26 cellular contexts compared by ENCODE assay signal in genomic region chr1:8115031-8115768, GRCh38.
DNase-seq lines count a peak whose midpoint lies in the region; ATAC-seq and TF ChIP-seq lines count a peak whose summit lies in the region.
"Had no signal": no experiment of that assay in that cellular context is flagged by ENCODE, and none has a peak within 500 bp of the region (broad histone marks: within the 10 kb centered on the region; RNA-seq: fewer than 3 reads in every experiment).

No MANE protein-coding gene starts in this region.

- H3K27ac ChIP-seq in ascending aorta (peak overlapping the region; percentile 95 to 96), thoracic aorta (peak overlapping the region; percentile 94 to 96)
- H3K27ac ChIP-seq: BLaER1 treated with 17β-estradiol and CSF1 and Interleukin-3, amounts not matched to agents 10 nM and 100 nM; RWPE1; WERI-Rb-1 had no signal

- intact Hi-C loops in Caco-2 (cut with micrococcal nuclease; ENCODE audit: unreplicated experiment) = no loop called here
- intact Hi-C loops in ascending aorta (cut with DNase I) = loop anchor here (10.0 kb wide), 1 partner anchor 200 kb away; the partner anchor contains the start of gene SLC45A1

- POLR2A ChIA-PET in Caco-2 (lab: Charles Lee) = interaction anchor here (0.6 kb wide), 1 partner anchor 470 kb away, joined by 4 read pairs; no protein-coding TSS in a partner anchor

- H3K4me3 ChIP-seq in Caco-2 (ENCODE audit: low read depth, low read length) (no peak overlapping the region), ascending aorta (no peak overlapping the region), thoracic aorta (no peak overlapping the region), foreskin fibroblast (ENCODE audit: low read depth in 1 of 2, low read length in 2 of 2) (no peak overlapping the region)
- H3K4me3 ChIP-seq: BLaER1 treated with 17β-estradiol and CSF1 and Interleukin-3, amounts not matched to agents 10 nM and 100 nM; MG63 had no signal

- no peaks in the 10 kb centered on the region for H3K27me3 ChIP-seq in Caco-2 (replicated peaks; ENCODE audit: control insufficient read depth, insufficient read depth, low read length)
- H3K27me3 ChIP-seq in ascending aorta = no peaks in the 10 kb centered on the region
- H3K27me3 ChIP-seq in thoracic aorta (replicated peaks; ENCODE audit: insufficient read depth) = no peaks in the 10 kb centered on the region
- H3K27me3 ChIP-seq: BLaER1 treated with 17β-estradiol and CSF1 and Interleukin-3, amounts not matched to agents 10 nM and 100 nM; MG63 had no signal

- H3K36me3 ChIP-seq in Caco-2 (ENCODE audit: control insufficient read depth, insufficient read depth, low read length) (no peaks in the 10 kb centered on the region), ascending aorta (no peaks in the 10 kb centered on the region), thoracic aorta (no peaks in the 10 kb centered on the region)
- H3K36me3 ChIP-seq: BLaER1 treated with 17β-estradiol and CSF1 and Interleukin-3, amounts not matched to agents 10 nM and 100 nM; MG63; WERI-Rb-1 had no signal

- H3K36me3 Mint-ChIP-seq in Caco-2 (ENCODE audit: insufficient read depth, unreplicated experiment) (no peaks in the 10 kb centered on the region), nephron progenitor cell (ENCODE audit: low read depth) (peaks cover 6% of the 10 kb centered on the region)
- H3K36me3 Mint-ChIP-seq: naive thymus-derived CD4-positive, alpha-beta T cell; stimulated activated effector memory CD8-positive, alpha-beta T cell treated with anti-CD3 and anti-CD28 coated beads, Interleukin-12 subunit alpha, Interleukin-12 subunit beta, amount 100 ng/mL, for 72 hours had no signal

- DNase-seq in Caco-2 (no peak), ascending aorta (ENCODE audit: low spot score in 2 of 2) (peak in 1 of 2 donors; percentile 48), nephron progenitor cell (no peak), thoracic aorta (ENCODE audit: low spot score) (no peak), NCI-H2081 (lab: John Stamatoyannopoulos, UW) (no peak), foreskin fibroblast (no peak), islet precursor cell (no peak)
- DNase-seq: activated CD4-positive, alpha-beta T cell treated with anti-CD3 and anti-CD28 coated beads, Interleukin-2, amount 50 U/mL, for 4 hours; activated CD8-positive, alpha-beta memory T cell treated with anti-CD3 and anti-CD28 coated beads, Interleukin-2, amount 50 U/mL, for 4 hours; Calu3; effector CD8-positive, alpha-beta T cell; glutamatergic neuron; left cardiac atrium; MG63; naive thymus-derived CD4-positive, alpha-beta T cell; NCI-H1436 treated with DMSO at 0.1 percent for 48 hours; NCI-H510A; SK-N-SH; WERI-Rb-1 had no signal

- H3K27me3 Mint-ChIP-seq in Caco-2 (ENCODE audit: insufficient read depth, unreplicated experiment) = no peaks in the 10 kb centered on the region
- peaks cover 4% of the 10 kb centered on the region for H3K27me3 Mint-ChIP-seq in nephron progenitor cell (ENCODE audit: low read depth, poor library complexity)
- H3K27me3 Mint-ChIP-seq: activated T-helper 17 cell treated with anti-CD3 and anti-CD28 coated beads, Interleukin-2, amount 50 U/mL, for 72 hours had no signal

- no peak for ATAC-seq in thoracic aorta (ENCODE audit: insufficient number of reproducible peaks, low FRiP score, low read depth)
- ATAC-seq in GM18909 (IDR thresholded peaks at IDR 0.05; ENCODE audit: poor library complexity, unreplicated experiment) = no peak
- ATAC-seq: activated T-helper 17 cell treated with anti-CD3 and anti-CD28 coated beads, Interleukin-2, amount 50 U/mL, for 72 hours; left cardiac atrium; naive thymus-derived CD4-positive, alpha-beta T cell; stimulated activated effector memory CD8-positive, alpha-beta T cell treated with anti-CD3 and anti-CD28 coated beads, Interleukin-12 subunit alpha, Interleukin-12 subunit beta, amount 100 ng/mL, for 72 hours had no signal

- H3K9me3 Mint-ChIP-seq in Caco-2 (ENCODE audit: unreplicated experiment) (no peaks in the 10 kb centered on the region), nephron progenitor cell (peaks cover 8% of the 10 kb centered on the region)
- H3K9me3 Mint-ChIP-seq: activated T-helper 17 cell treated with anti-CD3 and anti-CD28 coated beads, Interleukin-2, amount 50 U/mL, for 72 hours; naive thymus-derived CD4-positive, alpha-beta T cell; stimulated activated effector memory CD8-positive, alpha-beta T cell treated with anti-CD3 and anti-CD28 coated beads, Interleukin-12 subunit alpha, Interleukin-12 subunit beta, amount 100 ng/mL, for 72 hours; T-helper 2 cell treated with Interferon-gamma antibody and Interleukin-4, amounts not matched to agents 5 μg/mL and 100 μg/mL, for 36 hours had no signal

- H3K4me1 Mint-ChIP-seq in Caco-2 (ENCODE audit: low read depth, unreplicated experiment) (peaks cover 13% of the 10 kb centered on the region), nephron progenitor cell (peaks cover 55% of the 10 kb centered on the region)
- H3K4me1 Mint-ChIP-seq: activated T-helper 17 cell treated with anti-CD3 and anti-CD28 coated beads, Interleukin-2, amount 50 U/mL, for 72 hours had no signal

- H3K4me1 ChIP-seq in Caco-2 (peaks cover 36% of the 10 kb centered on the region), ascending aorta (peaks cover 22 to 51% of the 10 kb centered on the region in 2 donors), thoracic aorta (ENCODE audit: control insufficient read depth in 1 of 2, low read depth in 2 of 2) (peaks cover 40 to 90% of the 10 kb centered on the region in 2 donors)

- CTCF ChIA-PET in Caco-2 (lab: Charles Lee) = interaction anchor here (0.7 kb wide), 1 partner anchor 9 kb away, joined by 3 read pairs; no protein-coding TSS in a partner anchor

- H3K4me3 Mint-ChIP-seq in Caco-2 (ENCODE audit: unreplicated experiment) = no peak overlapping the region
- H3K4me3 Mint-ChIP-seq in nephron progenitor cell = no peak overlapping the region
- H3K4me3 Mint-ChIP-seq: activated naive CD8-positive, alpha-beta T cell; activated T-helper 17 cell treated with anti-CD3 and anti-CD28 coated beads, Interleukin-2, amount 50 U/mL, for 72 hours; naive thymus-derived CD4-positive, alpha-beta T cell; stimulated activated effector memory CD8-positive, alpha-beta T cell treated with anti-CD3 and anti-CD28 coated beads, Interleukin-12 subunit alpha, Interleukin-12 subunit beta, amount 100 ng/mL, for 72 hours; T-helper 2 cell treated with Interferon-gamma antibody and Interleukin-4, amounts not matched to agents 5 μg/mL and 100 μg/mL, for 36 hours had no signal

- TF ChIP-seq CTCF in Caco-2 (IDR thresholded peaks at IDR 0.05; ENCODE audit: insufficient read depth in 1 of 2, low read depth in 1 of 2, low read length in 1 of 2, severe bottlenecking in 1 of 2, unreplicated experiment in 1 of 2) (no peak), ascending aorta (IDR thresholded peaks at IDR 0.05) (no peak), nephron progenitor cell (IDR thresholded peaks at IDR 0.05) (no peak), thoracic aorta (IDR thresholded peaks at IDR 0.05) (no peak), foreskin fibroblast (IDR thresholded peaks at IDR 0.05; ENCODE audit: low read depth, low read length) (no peak)

- BruUV-seq in Caco-2 (replicated peaks; lab: Mats Ljungman, UMichigan) = no TSS peak

- H3K27ac Mint-ChIP-seq in Caco-2 (ENCODE audit: unreplicated experiment) (peak overlapping the region; percentile 86), nephron progenitor cell (peak overlapping the region; percentile 95)
- H3K27ac Mint-ChIP-seq: activated naive CD8-positive, alpha-beta T cell; activated T-helper 17 cell treated with anti-CD3 and anti-CD28 coated beads, Interleukin-2, amount 50 U/mL, for 72 hours; stimulated activated effector memory CD8-positive, alpha-beta T cell treated with anti-CD3 and anti-CD28 coated beads, Interleukin-12 subunit alpha, Interleukin-12 subunit beta, amount 100 ng/mL, for 72 hours; T-helper 2 cell treated with Interferon-gamma antibody and Interleukin-4, amounts not matched to agents 5 μg/mL and 100 μg/mL, for 36 hours had no signal

- H3K9me3 ChIP-seq in Caco-2 = no peaks in the 10 kb centered on the region
- no peaks in the 10 kb centered on the region for H3K9me3 ChIP-seq in ascending aorta
- peaks cover 3% of the 10 kb centered on the region for H3K9me3 ChIP-seq in thoracic aorta
- H3K9me3 ChIP-seq: SK-N-SH had no signal
